In genomic region chr13:23794267-23795161, GRCh38 we compare ENCODE assay signal across 9 cellular contexts.
DNase-seq lines count a peak whose midpoint lies in the region; ATAC-seq and TF ChIP-seq lines count a peak whose summit lies in the region.
"Had no signal": no experiment of that assay in that cellular context is flagged by ENCODE, and none has a peak within 500 bp of the region (broad histone marks: within the 10 kb centered on the region; RNA-seq: fewer than 3 reads in every experiment).

No MANE protein-coding gene starts in this region.

- DNase-seq in DMS53 (lab: John Stamatoyannopoulos, UW) = peak; percentile 69
- peak; percentile 52 for DNase-seq in LNCaP clone FGC (ENCODE audit: low read depth)
- peak; percentile 16 for DNase-seq in glomerular visceral epithelial cell (ENCODE audit: extremely low spot score)
- DNase-seq in activated CD4-positive, alpha-beta T cell treated with anti-CD3 and anti-CD28 coated beads for 4 hours = no peak
- no peak for DNase-seq in COR-L47 (lab: John Stamatoyannopoulos, UW)
- DNase-seq in NCI-H146 (lab: John Stamatoyannopoulos, UW) = no peak
- no peak for DNase-seq in activated CD4-positive, alpha-beta T cell treated with anti-CD3 and anti-CD28 coated beads, Interleukin-2, amount 50 U/mL, for 1 hour
- DNase-seq: uterus had no signal

- no peak for TF ChIP-seq CTCF in LNCaP clone FGC (IDR thresholded peaks at IDR 0.05; ENCODE audit: control insufficient read depth, extremely low read depth, insufficient read depth)

- ATAC-seq in GM21515 (IDR thresholded peaks at IDR 0.05; ENCODE audit: unreplicated experiment) = peak; percentile 58

- no peak overlapping the region for H3K4me3 ChIP-seq in LNCaP clone FGC (ENCODE audit: low read depth, low read length)
- H3K4me3 ChIP-seq: uterus had no signal

Comparison
In these comparisons a context has a peak if more than half of its experiments do, and no peak if none do; other contexts are left out.
1. DNase-seq: peak in DMS53 (single experiment), LNCaP clone FGC (single experiment) and glomerular visceral epithelial cell (single experiment); none in activated CD4-positive, alpha-beta T cell treated with anti-CD3 and anti-CD28 coated beads for 4 hours (0 of 2), COR-L47 (single experiment), NCI-H146 (single experiment) and activated CD4-positive, alpha-beta T cell treated with anti-CD3 and anti-CD28 coated beads, Interleukin-2, amount 50 U/mL, for 1 hour (single experiment).